28 cellular contexts compared by ENCODE assay signal in the genomic region with DNA sequence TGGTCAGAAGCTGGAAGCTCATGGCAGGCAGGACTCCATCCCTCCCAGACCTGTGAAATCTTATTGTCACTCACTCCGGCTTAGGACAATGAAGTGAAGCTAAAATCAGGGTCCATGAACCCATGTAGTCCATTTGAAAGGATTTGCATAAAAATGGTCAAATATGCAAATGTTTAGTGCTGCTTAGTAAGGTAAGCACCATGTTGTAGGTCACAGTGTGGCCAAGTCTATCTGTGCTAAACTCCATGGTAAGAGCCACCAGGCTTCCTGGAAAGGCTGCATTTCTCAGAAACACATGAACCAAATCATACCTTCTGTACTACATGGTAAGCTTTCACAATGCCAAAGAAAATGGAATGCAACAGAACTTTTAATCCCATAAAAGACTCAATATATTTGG.
"Had no signal": no experiment of that assay in that cellular context is flagged by ENCODE, and none has a peak within 500 bp of the region (broad histone marks: within the 10 kb centered on the region; RNA-seq: fewer than 3 reads in every experiment).

No MANE protein-coding gene starts in this region.

- H3K4me2 ChIP-seq: neural progenitor cell had no signal

- H3K27ac Mint-ChIP-seq: nephron; neural progenitor cell; progenitor cell of endocrine pancreas; stimulated activated effector memory CD8-positive, alpha-beta T cell treated with anti-CD3 and anti-CD28 coated beads, Interleukin-12 subunit alpha, Interleukin-12 subunit beta, amount 100 ng/mL, for 72 hours; stimulated activated naive B cell treated with anti-CD40 and anti-IgM and Interleukin-4, amounts not matched to agents 10 μg/mL and 1 μg/mL and 100 μg/mL, for 72 hours had no signal

- H3K27me3 Mint-ChIP-seq: progenitor cell of endocrine pancreas; stimulated activated naive B cell treated with anti-CD40 and anti-IgM and Interleukin-4, amounts not matched to agents 10 μg/mL and 1 μg/mL and 100 μg/mL, for 72 hours; stimulated activated naive CD8-positive, alpha-beta T cell treated with anti-CD3 and anti-CD28 coated beads, Interleukin-15, Interleukin-2, amounts not matched to agents 100 ng/mL and 50 ng/mL, for 24 hours had no signal

- H3K9ac ChIP-seq: neural progenitor cell, parathyroid adenoma had no signal

- H3K4me3 ChIP-seq: neural progenitor cell, ovary, psoas muscle, right lobe of liver, sigmoid colon, stomach, thoracic aorta, thyroid gland, tibial nerve, upper lobe of left lung, vagina had no signal

- H3K27me3 ChIP-seq: neural progenitor cell, ovary, right lobe of liver, sigmoid colon, stomach, thyroid gland, tibial nerve, upper lobe of left lung, vagina had no signal

- H2AFZ ChIP-seq: neural progenitor cell, parathyroid adenoma had no signal

- FAIRE-seq: small intestine, urothelium cell line had no signal

- ATAC-seq: psoas muscle; right cardiac atrium; right lobe of liver; stimulated activated effector memory CD8-positive, alpha-beta T cell treated with anti-CD3 and anti-CD28 coated beads, Interleukin-12 subunit alpha, Interleukin-12 subunit beta, amount 100 ng/mL, for 72 hours had no signal

- H3K9me3 ChIP-seq: ovary, psoas muscle, right lobe of liver, sigmoid colon, thyroid gland, tibial nerve, upper lobe of left lung, vagina had no signal

- H3K4me3 Mint-ChIP-seq: neural progenitor cell; stimulated activated effector memory CD8-positive, alpha-beta T cell treated with anti-CD3 and anti-CD28 coated beads, Interleukin-12 subunit alpha, Interleukin-12 subunit beta, amount 100 ng/mL, for 72 hours; stimulated activated naive B cell treated with anti-CD40 and anti-IgM and Interleukin-4, amounts not matched to agents 10 μg/mL and 1 μg/mL and 100 μg/mL, for 72 hours; stimulated activated naive CD8-positive, alpha-beta T cell treated with anti-CD3 and anti-CD28 coated beads, Interleukin-15, Interleukin-2, amounts not matched to agents 100 ng/mL and 50 ng/mL, for 24 hours had no signal

- DNase-seq: occipital lobe; ovary; posterior cingulate gyrus; psoas muscle; right cardiac atrium; right lobe of liver; sigmoid colon; small intestine; stimulated activated CD4-positive, alpha-beta T cell treated with anti-CD3 and anti-CD28 coated beads, Interleukin-15, amount 100 ng/mL, for 24 hours; stimulated activated CD4-positive, alpha-beta T cell treated with anti-CD3 and anti-CD28 coated beads, Interleukin-2, amount 100 ng/mL, for 24 hours; stimulated activated CD4-positive, alpha-beta T cell treated with anti-CD3 and anti-CD28 coated beads, Interleukin-2, amount 100 ng/mL, for 48 hours; stimulated activated CD4-positive, alpha-beta T cell treated with anti-CD3 and anti-CD28 coated beads, Interleukin-4, amount 100 ng/mL, for 24 hours; stimulated activated naive B cell treated with anti-CD40 and anti-IgM and Interleukin-4, amounts not matched to agents 10 μg/mL and 1 μg/mL and 100 μg/mL, for 72 hours; stimulated activated naive CD4-positive, alpha-beta T cell treated with Interleukin-2 at 50 U/mL for 16 hours; stomach; thyroid gland; trophoblast cell; upper lobe of left lung had no signal

- H3K36me3 ChIP-seq: neural progenitor cell, ovary had no signal

- H3K9me3 Mint-ChIP-seq: stimulated activated effector memory CD8-positive, alpha-beta T cell treated with anti-CD3 and anti-CD28 coated beads, Interleukin-12 subunit alpha, Interleukin-12 subunit beta, amount 100 ng/mL, for 72 hours; stimulated activated naive CD8-positive, alpha-beta T cell treated with anti-CD3 and anti-CD28 coated beads, Interleukin-15, Interleukin-2, amounts not matched to agents 100 ng/mL and 50 ng/mL, for 24 hours had no signal

- H3K27ac ChIP-seq: neural progenitor cell, ovary, parathyroid adenoma, psoas muscle, right lobe of liver, sigmoid colon, stomach, thoracic aorta, thyroid gland, tibial nerve, upper lobe of left lung, vagina had no signal
